3 cellular contexts compared by ENCODE assay signal in the genomic region with DNA sequence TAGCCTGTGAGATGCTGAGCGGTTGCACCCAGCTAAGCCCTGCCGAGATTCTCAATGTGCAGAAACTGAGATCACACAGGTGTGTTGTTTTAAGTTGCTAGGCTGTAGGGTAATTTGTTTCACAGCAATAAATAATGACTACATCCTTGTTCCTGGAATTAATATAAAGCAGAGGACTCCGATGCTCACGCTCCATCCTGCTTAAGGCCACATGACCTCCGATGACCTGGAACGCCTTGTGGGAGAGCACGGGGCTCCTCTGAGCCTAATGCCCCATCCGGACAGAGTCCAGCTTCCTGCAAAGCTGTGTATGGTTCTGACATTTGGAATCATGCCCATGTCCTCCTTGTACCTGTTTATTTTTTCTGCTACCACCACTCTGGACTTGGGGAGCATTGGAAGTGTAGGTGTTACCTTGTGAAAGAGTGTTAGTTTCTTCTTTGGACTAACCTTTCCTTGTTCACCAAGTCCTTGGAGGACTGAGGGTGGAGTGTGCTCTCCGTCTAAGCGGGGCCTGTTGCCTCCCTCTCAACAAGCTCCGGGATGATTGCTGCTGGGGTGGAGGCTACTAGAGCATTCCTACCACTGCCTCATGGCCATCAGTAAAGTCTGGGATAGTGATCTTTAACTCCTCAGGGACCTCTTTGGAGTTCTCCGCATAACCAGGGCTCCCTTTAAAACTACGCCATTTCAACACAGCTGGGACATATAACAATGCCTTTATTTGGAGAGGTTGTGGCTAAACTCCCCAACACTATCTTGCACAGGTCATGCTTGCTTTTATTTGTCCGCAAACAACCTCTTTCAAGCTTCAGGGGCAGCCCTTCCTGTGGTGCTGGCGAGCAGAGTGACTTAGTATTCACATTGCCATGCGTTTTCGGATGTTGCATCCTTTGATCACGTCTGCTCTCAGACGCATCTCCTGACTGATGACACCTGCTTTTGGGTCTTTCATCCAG.
TF ChIP-seq lines count a peak whose summit lies in the region.

No MANE protein-coding gene starts in this region.

TF ChIP-seq in H1, 55 proteins besides CTCF, POLR2A, EP300 and RAD21:
- TF ChIP-seq RXRA (IDR thresholded peaks at IDR 0.05; ENCODE audit: insufficient read depth, low read depth, low read length) (no peak), SUZ12 (IDR thresholded peaks at IDR 0.05; ENCODE audit: low read length) (no peak), CBX8 (IDR thresholded peaks at IDR 0.05; ENCODE audit: borderline replicate concordance, low read depth, low read length) (no peak), ZNF274 (IDR thresholded peaks at IDR 0.05; ENCODE audit: borderline replicate concordance, extremely low read depth, low read length) (no peak), SP4 (IDR thresholded peaks at IDR 0.05; ENCODE audit: low read length) (no peak), EZH2 (IDR thresholded peaks at IDR 0.05; ENCODE audit: low read depth, low read length, severe bottlenecking) (no peak), KDM4A (IDR thresholded peaks at IDR 0.05; ENCODE audit: low read depth, low read length, severe bottlenecking) (no peak), SAP30 (IDR thresholded peaks at IDR 0.05; ENCODE audit: insufficient read depth, insufficient replicate concordance, low read length) (no peak), SIRT6 (IDR thresholded peaks at IDR 0.05; ENCODE audit: low read length) (no peak), TEAD4 (IDR thresholded peaks at IDR 0.05; ENCODE audit: low read depth, low read length) (no peak), KDM5A (IDR thresholded peaks at IDR 0.05; ENCODE audit: low read length) (no peak), EGR1 (IDR thresholded peaks at IDR 0.05; ENCODE audit: borderline replicate concordance, low read depth, low read length) (no peak), KDM1A (IDR thresholded peaks at IDR 0.05; ENCODE audit: borderline replicate concordance, low read length) (no peak)

TF ChIP-seq in HepG2, 621 proteins besides CTCF, POLR2A, EP300 and RAD21 (continues in another document):
- TF ChIP-seq MAF1 (CRISPR knock-in tag; IDR thresholded peaks at IDR 0.05; ENCODE audit: borderline replicate concordance), result no peak
- TF ChIP-seq ZSCAN29 (CRISPR knock-in tag; conservative IDR thresholded peaks at IDR 0.05), result no peak
- no peak; the same call in 1 of the 2 replicates for TF ChIP-seq HNF1B (CRISPR knock-in tag; IDR thresholded peaks at IDR 0.05)
- peak; percentile 45; the same call in 1 of the 2 replicates for TF ChIP-seq RCOR2 (CRISPR knock-in tag; IDR thresholded peaks at IDR 0.05)
- TF ChIP-seq, protein P1, sequence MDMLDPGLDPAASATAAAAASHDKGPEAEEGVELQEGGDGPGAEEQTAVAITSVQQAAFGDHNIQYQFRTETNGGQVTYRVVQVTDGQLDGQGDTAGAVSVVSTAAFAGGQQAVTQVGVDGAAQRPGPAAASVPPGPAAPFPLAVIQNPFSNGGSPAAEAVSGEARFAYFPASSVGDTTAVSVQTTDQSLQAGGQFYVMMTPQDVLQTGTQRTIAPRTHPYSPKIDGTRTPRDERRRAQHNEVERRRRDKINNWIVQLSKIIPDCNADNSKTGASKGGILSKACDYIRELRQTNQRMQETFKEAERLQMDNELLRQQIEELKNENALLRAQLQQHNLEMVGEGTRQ (IDR thresholded peaks at IDR 0.05; ENCODE audit: low read depth, low read length), result no peak
- TF ChIP-seq, protein P1 (CRISPR knock-in tag; IDR thresholded peaks at IDR 0.05; ENCODE audit: borderline replicate concordance), result no peak
- TF ChIP-seq, protein P2, sequence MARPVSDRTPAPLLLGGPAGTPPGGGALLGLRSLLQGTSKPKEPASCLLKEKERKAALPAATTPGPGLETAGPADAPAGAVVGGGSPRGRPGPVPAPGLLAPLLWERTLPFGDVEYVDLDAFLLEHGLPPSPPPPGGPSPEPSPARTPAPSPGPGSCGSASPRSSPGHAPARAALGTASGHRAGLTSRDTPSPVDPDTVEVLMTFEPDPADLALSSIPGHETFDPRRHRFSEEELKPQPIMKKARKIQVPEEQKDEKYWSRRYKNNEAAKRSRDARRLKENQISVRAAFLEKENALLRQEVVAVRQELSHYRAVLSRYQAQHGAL (CRISPR knock-in tag; IDR thresholded peaks at IDR 0.05; ENCODE audit: not compliant biosample characterization), result no peak
- 0 out of 2 replicates have a peak, but pooled peaks have one; percentile 13 for TF ChIP-seq ZNF629 (CRISPR knock-in tag; conservative IDR thresholded peaks at IDR 0.05)
- no peak for TF ChIP-seq CENPBD1 (CRISPR knock-in tag; IDR thresholded peaks at IDR 0.05; ENCODE audit: borderline replicate concordance, low read depth)
- no peak for TF ChIP-seq NR2F2 (IDR thresholded peaks at IDR 0.05; ENCODE audit: borderline replicate concordance, low read depth)
- TF ChIP-seq GATAD2A (CRISPR knock-in tag; IDR thresholded peaks at IDR 0.05), result peak; percentile 69
- TF ChIP-seq GABPB1 (CRISPR knock-in tag; IDR thresholded peaks at IDR 0.05), result no peak; the same call in 1 of the 2 replicates
- no peak for TF ChIP-seq HCFC1 (IDR thresholded peaks at IDR 0.05; ENCODE audit: low read depth, low read length)
- no peak for TF ChIP-seq NRL (CRISPR knock-in tag; IDR thresholded peaks at IDR 0.05; ENCODE audit: borderline replicate concordance)
- TF ChIP-seq ZNF468 (CRISPR knock-in tag; IDR thresholded peaks at IDR 0.05), result no peak
- TF ChIP-seq ZNF766 (CRISPR knock-in tag; IDR thresholded peaks at IDR 0.05; ENCODE audit: borderline replicate concordance), result no peak
- 0 out of 2 replicates have a peak, but pooled peaks have one; percentile 19 for TF ChIP-seq SNAPC2 (CRISPR knock-in tag; IDR thresholded peaks at IDR 0.05)
- TF ChIP-seq GFI1 (CRISPR knock-in tag; IDR thresholded peaks at IDR 0.05; ENCODE audit: borderline replicate concordance), result peak; percentile 37; the same call in 1 of the 2 replicates
- TF ChIP-seq, protein P3, sequence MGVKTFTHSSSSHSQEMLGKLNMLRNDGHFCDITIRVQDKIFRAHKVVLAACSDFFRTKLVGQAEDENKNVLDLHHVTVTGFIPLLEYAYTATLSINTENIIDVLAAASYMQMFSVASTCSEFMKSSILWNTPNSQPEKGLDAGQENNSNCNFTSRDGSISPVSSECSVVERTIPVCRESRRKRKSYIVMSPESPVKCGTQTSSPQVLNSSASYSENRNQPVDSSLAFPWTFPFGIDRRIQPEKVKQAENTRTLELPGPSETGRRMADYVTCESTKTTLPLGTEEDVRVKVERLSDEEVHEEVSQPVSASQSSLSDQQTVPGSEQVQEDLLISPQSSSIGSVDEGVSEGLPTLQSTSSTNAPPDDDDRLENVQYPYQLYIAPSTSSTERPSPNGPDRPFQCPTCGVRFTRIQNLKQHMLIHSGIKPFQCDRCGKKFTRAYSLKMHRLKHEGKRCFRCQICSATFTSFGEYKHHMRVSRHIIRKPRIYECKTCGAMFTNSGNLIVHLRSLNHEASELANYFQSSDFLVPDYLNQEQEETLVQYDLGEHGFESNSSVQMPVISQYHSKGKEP (CRISPR knock-in tag; IDR thresholded peaks at IDR 0.05), result no peak

TF ChIP-seq in GM12891, 5 proteins besides CTCF, POLR2A, EP300 and RAD21:
- TF ChIP-seq TAF1 (IDR thresholded peaks at IDR 0.05; ENCODE audit: low read depth, low read length) (no peak), POU2F2 (IDR thresholded peaks at IDR 0.05; ENCODE audit: low read depth, low read length) (no peak), POLR2AphosphoS5 (IDR thresholded peaks at IDR 0.05; ENCODE audit: low read depth, low read length) (no peak), SPI1 (IDR thresholded peaks at IDR 0.05; ENCODE audit: low read depth, low read length) (no peak), PAX5 (IDR thresholded peaks at IDR 0.05; ENCODE audit: insufficient read depth, low read length, severe bottlenecking) (no peak)
TF ChIP-seq in GM12891: peak in this region for 0.
